Comparison of ENCODE assay signal across 32 cellular contexts in genomic region chr12:68013181-68013580, GRCh38. TPM values are rescaled to one million over a fixed set of nuclear protein-coding genes. Genes with fewer than 3 reads are reported as not detected.
"Had no signal": no experiment of that assay in that cellular context is flagged by ENCODE, and none has a peak within 500 bp of the region (broad histone marks: within the 10 kb centered on the region; RNA-seq: fewer than 3 reads in every experiment).

No MANE protein-coding gene starts in this region.

- H3K4me1 ChIP-seq: adrenal gland, body of pancreas, gastrocnemius medialis, left ventricle myocardium inferior, right lobe of liver, upper lobe of right lung had no signal

- H3K9me3 ChIP-seq: adrenal gland, body of pancreas, gastrocnemius medialis, left ventricle myocardium inferior, mucosa of descending colon, ovary, right lobe of liver, upper lobe of right lung had no signal

- DNase-seq: activated CD4-positive, alpha-beta T cell treated with anti-CD3 and anti-CD28 coated beads for 48 hours; activated CD4-positive, alpha-beta T cell treated with anti-CD3 and anti-CD28 coated beads, Interleukin-2, amount 50 U/mL, for 48 hours; activated CD8-positive, alpha-beta memory T cell treated with anti-CD3 and anti-CD28 coated beads for 24 hours; activated effector memory CD4-positive, alpha-beta T cell treated with Interleukin-2 at 50 U/mL for 16 hours; activated naive CD4-positive, alpha-beta T cell treated with Interleukin-2 at 50 U/mL for 16 hours; adrenal gland; aorta; body of pancreas; dermis blood vessel endothelial cell; effector memory CD8-positive, alpha-beta T cell; erythroblast; gastrocnemius medialis; glutamatergic neuron; left ventricle myocardium inferior; mucosa of descending colon; naive thymus-derived CD4-positive, alpha-beta T cell; ovary; right lobe of liver; stimulated activated CD4-positive, alpha-beta T cell treated with anti-CD3 and anti-CD28 coated beads, Interleukin-12 subunit alpha, Interleukin-12 subunit beta, amount 100 ng/mL, for 4 hours; stimulated activated CD4-positive, alpha-beta T cell treated with anti-CD3 and anti-CD28 coated beads, Interleukin-4, amount 100 ng/mL, for 1 hour; stimulated activated naive CD8-positive, alpha-beta T cell treated with anti-CD3 and anti-CD28 coated beads, Interleukin-15, amount 100 ng/mL, for 72 hours; substantia nigra; upper lobe of right lung had no signal

- H3K27ac ChIP-seq: adrenal gland, body of pancreas, gastrocnemius medialis, left ventricle myocardium inferior, ovary, right lobe of liver, upper lobe of right lung, VCaP had no signal

- ATAC-seq: activated CD4-positive, CD25-positive, alpha-beta regulatory T cell treated with anti-CD3 and anti-CD28 coated beads, Interleukin-2, amount 50 U/mL, for 24 hours; body of pancreas; effector memory CD8-positive, alpha-beta T cell; gastrocnemius medialis; mucosa of descending colon; naive thymus-derived CD4-positive, alpha-beta T cell; right lobe of liver; stimulated activated effector memory CD8-positive, alpha-beta T cell treated with anti-CD3 and anti-CD28 coated beads, Interleukin-12 subunit alpha, Interleukin-12 subunit beta, amount 100 ng/mL, for 72 hours; stimulated activated naive CD8-positive, alpha-beta T cell treated with anti-CD3 and anti-CD28 coated beads, Interleukin-15, amount 100 ng/mL, for 72 hours; upper lobe of right lung had no signal

- H3K4me3 ChIP-seq: adrenal gland, body of pancreas, gastrocnemius medialis, left ventricle myocardium inferior, lung, mucosa of descending colon, ovary, right lobe of liver, skin epidermis, upper lobe of right lung had no signal

- H3K27me3 ChIP-seq: adrenal gland, body of pancreas, gastrocnemius medialis, ovary, right lobe of liver, upper lobe of right lung had no signal

- H3K36me3 ChIP-seq: adrenal gland, gastrocnemius medialis, left ventricle myocardium inferior, ovary, right lobe of liver, upper lobe of right lung had no signal

RNA-seq across cellular contexts. Expression of gene IFNG-AS1, which starts 23.9 kb away (rescaled TPM):
- total RNA-seq: body of pancreas, dermis blood vessel endothelial cell, gastrocnemius medialis, mesenteric fat pad, ovary, progenitor cell of endocrine pancreas, renal cortical epithelial cell, upper lobe of right lung had no signal
- polyA plus RNA-seq: adrenal gland, aorta, neural cell, ovary had no signal
